20 cellular contexts compared by ENCODE assay signal in the genomic region with DNA sequence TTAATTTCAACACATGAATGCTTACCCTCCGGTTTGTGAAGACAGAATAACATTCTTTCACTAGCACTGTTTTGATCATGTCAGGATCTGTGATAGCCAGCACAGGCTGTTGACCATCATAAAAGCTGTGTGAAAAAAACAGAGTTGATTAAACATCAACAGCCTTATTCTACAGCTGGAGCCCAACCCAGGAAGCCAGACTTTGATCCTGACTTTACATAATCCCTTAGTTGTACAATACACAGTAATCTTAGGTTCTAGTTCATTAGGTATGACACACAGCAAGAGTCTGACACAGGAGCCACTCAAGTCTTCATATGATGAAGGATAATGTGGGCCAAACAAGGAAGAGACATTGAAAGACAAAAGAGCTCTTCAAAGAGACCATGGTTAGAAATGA. TPM values are rescaled to one million over a fixed set of nuclear protein-coding genes. Genes with fewer than 3 reads are reported as not detected.
DNase-seq lines count a peak whose midpoint lies in the region; ATAC-seq and TF ChIP-seq lines count a peak whose summit lies in the region.
"Had no signal": no experiment of that assay in that cellular context is flagged by ENCODE, and none has a peak within 500 bp of the region (broad histone marks: within the 10 kb centered on the region; RNA-seq: fewer than 3 reads in every experiment).

No MANE protein-coding gene starts in this region.

- no peak overlapping the region for H3K27ac ChIP-seq in CD4-positive, alpha-beta memory T cell (ENCODE audit: low read depth, low read length)

- no peak for ATAC-seq in stimulated activated naive CD8-positive, alpha-beta T cell treated with anti-CD3 and anti-CD28 coated beads, Interleukin-15, Interleukin-2, amounts not matched to agents 100 U/mL and 50 U/mL, for 24 hours

- H3K4me3 Mint-ChIP-seq in glutamatergic neuron (ENCODE audit: unreplicated experiment), result no peak overlapping the region
- no peak overlapping the region for H3K4me3 Mint-ChIP-seq in CD4-positive, alpha-beta memory T cell
- H3K4me3 Mint-ChIP-seq: CD4-positive, CD25-positive, alpha-beta regulatory T cell had no signal

- H3K36me3 ChIP-seq in kidney epithelial cell (ENCODE audit: control insufficient read depth, insufficient read depth, low read length), result no peaks in the 10 kb centered on the region
- H3K36me3 ChIP-seq in CD4-positive, alpha-beta memory T cell (ENCODE audit: insufficient read depth, low read length), result no peaks in the 10 kb centered on the region
- H3K36me3 ChIP-seq: BE2C had no signal

- H3K27me3 Mint-ChIP-seq in glutamatergic neuron (ENCODE audit: unreplicated experiment), result no peaks in the 10 kb centered on the region
- peaks cover 38 to 54% of the 10 kb centered on the region in 2 donors for H3K27me3 Mint-ChIP-seq in CD4-positive, alpha-beta memory T cell

- no peaks in the 10 kb centered on the region for H3K27me3 ChIP-seq in kidney epithelial cell (ENCODE audit: control insufficient read depth, insufficient read depth, low read length)
- H3K27me3 ChIP-seq in CD4-positive, alpha-beta memory T cell (ENCODE audit: insufficient read depth, low read length), result no peaks in the 10 kb centered on the region

- no peaks in the 10 kb centered on the region for H3K4me1 Mint-ChIP-seq in glutamatergic neuron (ENCODE audit: low read depth, unreplicated experiment)
- H3K4me1 Mint-ChIP-seq in CD4-positive, alpha-beta memory T cell, result no peaks in the 10 kb centered on the region

- H3K9me3 ChIP-seq in CD4-positive, alpha-beta memory T cell (ENCODE audit: control insufficient read depth in 1 of 2, low read length in 2 of 2), result no peaks in the 10 kb centered on the region
- H3K9me3 ChIP-seq: BE2C had no signal

- POLR2A ChIA-PET in CD4-positive, alpha-beta memory T cell (lab: Charles Lee; ENCODE audit: partially characterized antibody), result no interaction called here

- H3K36me3 Mint-ChIP-seq in glutamatergic neuron (ENCODE audit: unreplicated experiment), result no peaks in the 10 kb centered on the region
- no peaks in the 10 kb centered on the region for H3K36me3 Mint-ChIP-seq in CD4-positive, alpha-beta memory T cell
- H3K36me3 Mint-ChIP-seq: CD4-positive, CD25-positive, alpha-beta regulatory T cell had no signal

- DNase-seq in Caki2 (ENCODE audit: low read depth), result peak; percentile 45
- DNase-seq in SW480 (ENCODE audit: low spot score), result peak; percentile 31
- DNase-seq in kidney epithelial cell (ENCODE audit: low read depth), result peak; percentile 19
- peak; percentile 50 for DNase-seq in mucosa of gallbladder (ENCODE audit: low spot score)
- DNase-seq in glutamatergic neuron, result no peak
- DNase-seq in stimulated activated CD4-positive, alpha-beta T cell treated with anti-CD3 and anti-CD28 coated beads, Interleukin-4, amount 100 ng/mL, for 24 hours, result no peak
- DNase-seq in stimulated activated naive CD8-positive, alpha-beta T cell treated with anti-CD3 and anti-CD28 coated beads, Interleukin-15, Interleukin-2, amounts not matched to agents 100 U/mL and 50 U/mL, for 24 hours, result no peak
- DNase-seq in CD4-positive, alpha-beta memory T cell, result no peak
- DNase-seq: BE2C; Caco-2; CD4-positive, CD25-positive, alpha-beta regulatory T cell; IMR-90; NCI-H1048; NCI-H1436 treated with DMSO at 0.1 percent for 48 hours; NCI-H2029; NCI-H69; SIG-M5 had no signal

- no peak for TF ChIP-seq CTCF in kidney epithelial cell (IDR thresholded peaks at IDR 0.05; ENCODE audit: insufficient read depth, low read length, poor library complexity, severe bottlenecking)
- TF ChIP-seq CTCF in glutamatergic neuron (IDR thresholded peaks at IDR 0.05; ENCODE audit: partially characterized antibody, unreplicated experiment), result no peak

- intact Hi-C loops in CD4-positive, alpha-beta memory T cell (cut with micrococcal nuclease), result no loop called here

- CTCF ChIA-PET in CD4-positive, alpha-beta memory T cell (lab: Charles Lee; ENCODE audit: partially characterized antibody), result no interaction called here

- in situ Hi-C loops in Caki2 (cut with HindIII; ENCODE audit: low pct_unique_long_range_greater_than_20kb, low sequenced_read_pairs), result no loop called here

- no peaks in the 10 kb centered on the region for H3K4me1 ChIP-seq in CD4-positive, alpha-beta memory T cell (ENCODE audit: insufficient read depth, low read length)
- H3K4me1 ChIP-seq: BE2C, Caco-2 had no signal

- H3K9me3 Mint-ChIP-seq in glutamatergic neuron (ENCODE audit: unreplicated experiment), result no peaks in the 10 kb centered on the region
- peaks cover 0 to 25% (median 5%) of the 10 kb centered on the region in 8 donors for H3K9me3 Mint-ChIP-seq in CD4-positive, alpha-beta memory T cell

- no peak overlapping the region for H3K4me3 ChIP-seq in kidney epithelial cell (ENCODE audit: low read depth, low read length)
- no peak overlapping the region for H3K4me3 ChIP-seq in CD4-positive, alpha-beta memory T cell (ENCODE audit: low read length in 2 of 2)

- no peak overlapping the region for H3K27ac Mint-ChIP-seq in glutamatergic neuron (ENCODE audit: unreplicated experiment)
- no peak overlapping the region for H3K27ac Mint-ChIP-seq in CD4-positive, alpha-beta memory T cell
- H3K27ac Mint-ChIP-seq: CD4-positive, CD25-positive, alpha-beta regulatory T cell had no signal

RNA-seq across cellular contexts. Expression of gene CYP3A4, which starts 11.4 kb away (rescaled TPM):
- not detected in 2 replicates for total RNA-seq in Caki2 (2014; rRNA removed; shearing (Covaris generic); ENCODE audit: low replicate concordance)
- total RNA-seq in kidney epithelial cell, result not detected in 2 replicates
- total RNA-seq in mucosa of gallbladder, result 9.7 TPM
- not detected for total RNA-seq in glutamatergic neuron (ENCODE audit: unreplicated experiment)
- not detected for total RNA-seq in CD4-positive, alpha-beta memory T cell
- not detected for polyA plus RNA-seq in CD4-positive, alpha-beta memory T cell
- total RNA-seq: A172; Caco-2; CD4-positive, CD25-positive, alpha-beta regulatory T cell; IMR-90; MCF 10A; RPMI7951 had no signal
- polyA plus RNA-seq: CD4-positive, CD25-positive, alpha-beta regulatory T cell; IMR-90 had no signal

RNA-seq across cellular contexts. Expression of gene CYP3A7, which starts 37.6 kb away (rescaled TPM):
- total RNA-seq in Caki2 (2014; rRNA removed; shearing (Covaris generic); ENCODE audit: low replicate concordance), result not detected in 2 replicates
- total RNA-seq in kidney epithelial cell (not detected in 2 replicates), mucosa of gallbladder (92.6 TPM), glutamatergic neuron (ENCODE audit: unreplicated experiment) (not detected)
- not detected for total RNA-seq in CD4-positive, alpha-beta memory T cell
- polyA plus RNA-seq in CD4-positive, alpha-beta memory T cell, result under 1 TPM in 1 of 2 donors, not detected in 1; 0.07 TPM
- total RNA-seq: A172; Caco-2; CD4-positive, CD25-positive, alpha-beta regulatory T cell; IMR-90; MCF 10A; RPMI7951 had no signal
- polyA plus RNA-seq: CD4-positive, CD25-positive, alpha-beta regulatory T cell; IMR-90 had no signal

RNA-seq across cellular contexts. Expression of gene CYP3A43, which starts 55.2 kb away (rescaled TPM):
- total RNA-seq in Caki2 (2014; rRNA removed; shearing (Covaris generic); ENCODE audit: low replicate concordance), result not detected in 2 replicates
- total RNA-seq in kidney epithelial cell, result not detected in 2 replicates
- not detected for total RNA-seq in mucosa of gallbladder
- not detected for total RNA-seq in glutamatergic neuron (ENCODE audit: unreplicated experiment)
- total RNA-seq in CD4-positive, alpha-beta memory T cell, result not detected
- not detected for polyA plus RNA-seq in CD4-positive, alpha-beta memory T cell
- total RNA-seq: A172; Caco-2; CD4-positive, CD25-positive, alpha-beta regulatory T cell; IMR-90; MCF 10A; RPMI7951 had no signal
- polyA plus RNA-seq: CD4-positive, CD25-positive, alpha-beta regulatory T cell; IMR-90 had no signal

Comparison
In these comparisons a context has a peak if more than half of its experiments do, and no peak if none do; other contexts are left out.
1. DNase-seq: peak in Caki2 (single experiment), SW480 (single experiment), kidney epithelial cell (single experiment) and mucosa of gallbladder (single experiment); none in glutamatergic neuron (single experiment), stimulated activated CD4-positive, alpha-beta T cell treated with anti-CD3 and anti-CD28 coated beads, Interleukin-4, amount 100 ng/mL, for 24 hours (single experiment), stimulated activated naive CD8-positive, alpha-beta T cell treated with anti-CD3 and anti-CD28 coated beads, Interleukin-15, Interleukin-2, amounts not matched to agents 100 U/mL and 50 U/mL, for 24 hours (single experiment) and CD4-positive, alpha-beta memory T cell (0 of 5).
2. RNA of gene CYP3A4, which starts 11.4 kb away (total RNA-seq): 9.7 TPM in mucosa of gallbladder (single experiment); not detected in CD4-positive, alpha-beta memory T cell, not detected in Caki2, not detected in kidney epithelial cell and not detected in glutamatergic neuron (single experiment); every median in the first group is over 10 times any median in the second.
3. RNA of gene CYP3A7, which starts 37.6 kb away (total RNA-seq): 92.6 TPM in mucosa of gallbladder (single experiment); not detected in Caki2, not detected in kidney epithelial cell, not detected in glutamatergic neuron (single experiment) and not detected in CD4-positive, alpha-beta memory T cell; every median in the first group is over 10 times any median in the second.